In genomic region chr16:57341441-57342303, GRCh38 we compare ENCODE assay signal across 11 cellular contexts. TPM values are rescaled to one million over a fixed set of nuclear protein-coding genes. Genes with fewer than 3 reads are reported as not detected.
DNase-seq lines count a peak whose midpoint lies in the region; ATAC-seq and TF ChIP-seq lines count a peak whose summit lies in the region.
"Had no signal": no experiment of that assay in that cellular context is flagged by ENCODE, and none has a peak within 500 bp of the region (broad histone marks: within the 10 kb centered on the region; RNA-seq: fewer than 3 reads in every experiment).

No MANE protein-coding gene starts in this region.

- POLR2A ChIA-PET in Panc1 (lab: Charles Lee), result no interaction called here

- in situ Hi-C loops in Panc1 (cut with HindIII; ENCODE audit: low pct_unique_long_range_greater_than_20kb, low sequenced_read_pairs), result no loop called here

- CTCF ChIA-PET in Panc1 (lab: Charles Lee), result no interaction called here

- no TSS peak for BruUV-seq in Panc1 (replicated peaks; lab: Mats Ljungman, UMichigan)

- ATAC-seq in Panc1, result peak; percentile 53; the same call in 1 of the 2 replicates
- ATAC-seq in stimulated activated naive CD8-positive, alpha-beta T cell treated with anti-CD3 and anti-CD28 coated beads, Interleukin-15, amount 100 ng/mL, for 72 hours, result no peak
- no peak for ATAC-seq in GM21423 (IDR thresholded peaks at IDR 0.05; ENCODE audit: unreplicated experiment)

- intact Hi-C loops in Panc1 (cut with micrococcal nuclease; ENCODE audit: unreplicated experiment), result no loop called here

- 0 out of 2 replicates have a peak, but pooled peaks cover 2% of the 10 kb centered on the region for H3K9me3 ChIP-seq in Panc1 (ENCODE audit: control insufficient read depth, insufficient read depth, low read depth, low read length)

- H3K4me1 ChIP-seq in Panc1 (ENCODE audit: control insufficient read depth, insufficient read depth, low read length), result no peaks in the 10 kb centered on the region

- H3K27me3 ChIP-seq in Panc1 (ENCODE audit: control insufficient read depth, insufficient read depth, low read length), result no peaks in the 10 kb centered on the region

- no peak for TF ChIP-seq CTCF in Panc1 (IDR thresholded peaks at IDR 0.05)
- TF ChIP-seq CTCF in fibroblast of mammary gland (conservative IDR thresholded peaks at IDR 0.05; ENCODE audit: control insufficient read depth, insufficient read depth, low read depth, low read length), result no peak

- H3K4me1 Mint-ChIP-seq in stimulated activated naive CD8-positive, alpha-beta T cell treated with anti-CD3 and anti-CD28 coated beads, Interleukin-15, amount 100 ng/mL, for 72 hours, result peaks cover 47% of the 10 kb centered on the region

- peaks cover 61% of the 10 kb centered on the region for H3K27me3 Mint-ChIP-seq in stimulated activated naive CD8-positive, alpha-beta T cell treated with anti-CD3 and anti-CD28 coated beads, Interleukin-15, amount 100 ng/mL, for 72 hours

- H3K4me3 ChIP-seq in Panc1 (ENCODE audit: low read depth in 2 of 2, low read length in 2 of 2) (no peak overlapping the region), fibroblast of mammary gland (ENCODE audit: control insufficient read depth, low read depth, low read length) (no peak overlapping the region)

- no peaks in the 10 kb centered on the region for H3K9me3 Mint-ChIP-seq in stimulated activated naive CD8-positive, alpha-beta T cell treated with anti-CD3 and anti-CD28 coated beads, Interleukin-15, amount 100 ng/mL, for 72 hours

- peak in 2 of 3 experiments; percentile 27 to 57 for DNase-seq in NCI-H1417 (lab: John Stamatoyannopoulos, UW)
- no peak for DNase-seq in NCI-H1417 treated with DMSO at 0.1 percent for 48 hours (lab: John Stamatoyannopoulos, UW)
- DNase-seq in Panc1 (ENCODE audit: low read depth, low spot score), result no peak
- peak; percentile 96 for DNase-seq in fibroblast of mammary gland (ENCODE audit: low read depth)
- peak; percentile 91 for DNase-seq in stromal cell of bone marrow (ENCODE audit: low read depth)
- DNase-seq in stimulated activated naive CD8-positive, alpha-beta T cell treated with anti-CD3 and anti-CD28 coated beads, Interleukin-15, amount 100 ng/mL, for 72 hours, result no peak
- DNase-seq in cerebellum (ENCODE audit: low spot score), result no peak
- DNase-seq: activated CD8-positive, alpha-beta memory T cell treated with anti-CD3 and anti-CD28 coated beads, Interleukin-2, amount 50 U/mL, for 4 hours; CD4-positive, CD25-positive, alpha-beta regulatory T cell; NCI-H1436 treated with DMSO at 0.1 percent for 48 hours had no signal

- no peak overlapping the region for H3K27ac ChIP-seq in Panc1 (ENCODE audit: low read length)

- no peaks in the 10 kb centered on the region for H3K36me3 ChIP-seq in Panc1 (ENCODE audit: control insufficient read depth, insufficient read depth, low read length)

- no peak overlapping the region for H3K27ac Mint-ChIP-seq in stimulated activated naive CD8-positive, alpha-beta T cell treated with anti-CD3 and anti-CD28 coated beads, Interleukin-15, amount 100 ng/mL, for 72 hours
- H3K27ac Mint-ChIP-seq: CD4-positive, CD25-positive, alpha-beta regulatory T cell had no signal

- H3K4me3 Mint-ChIP-seq in stimulated activated naive CD8-positive, alpha-beta T cell treated with anti-CD3 and anti-CD28 coated beads, Interleukin-15, amount 100 ng/mL, for 72 hours, result no peak overlapping the region

RNA-seq across cellular contexts. Expression of gene CCL22, which starts 16.9 kb away (rescaled TPM):
- total RNA-seq in Panc1 (2021; ENCODE audit: unreplicated experiment) (0.39 TPM), cerebellum (not detected)
- not detected for polyA plus RNA-seq in Panc1 (2012; ENCODE audit: insufficient read length)
- total RNA-seq: CD4-positive, CD25-positive, alpha-beta regulatory T cell had no signal
- polyA plus RNA-seq: CD4-positive, CD25-positive, alpha-beta regulatory T cell had no signal

RNA-seq across cellular contexts. Expression of gene CX3CL1, which starts 30.6 kb away (rescaled TPM):
- 21.8 TPM for total RNA-seq in Panc1 (2021; ENCODE audit: unreplicated experiment)
- polyA plus RNA-seq in Panc1 (2012; ENCODE audit: insufficient read length), result 34.8 TPM
- total RNA-seq in cerebellum, result 4.4 TPM
- polyA plus RNA-seq: CD4-positive, CD25-positive, alpha-beta regulatory T cell had no signal

RNA-seq across cellular contexts. Expression of gene PLLP, which starts 57.2 kb away (rescaled TPM):
- 0.72 TPM for total RNA-seq in Panc1 (2021; ENCODE audit: unreplicated experiment)
- 5.0 TPM for polyA plus RNA-seq in Panc1 (2012; ENCODE audit: insufficient read length)
- 2.2 TPM for total RNA-seq in cerebellum
- total RNA-seq: CD4-positive, CD25-positive, alpha-beta regulatory T cell had no signal

Comparison
In these comparisons a context has a peak if more than half of its experiments do, and no peak if none do; other contexts are left out.
1. DNase-seq: peak in NCI-H1417 (2 of 3), fibroblast of mammary gland (single experiment) and stromal cell of bone marrow (single experiment); none in NCI-H1417 treated with DMSO at 0.1 percent for 48 hours (single experiment), Panc1 (single experiment), stimulated activated naive CD8-positive, alpha-beta T cell treated with anti-CD3 and anti-CD28 coated beads, Interleukin-15, amount 100 ng/mL, for 72 hours (0 of 2) and cerebellum (single experiment).